In the genomic region with DNA sequence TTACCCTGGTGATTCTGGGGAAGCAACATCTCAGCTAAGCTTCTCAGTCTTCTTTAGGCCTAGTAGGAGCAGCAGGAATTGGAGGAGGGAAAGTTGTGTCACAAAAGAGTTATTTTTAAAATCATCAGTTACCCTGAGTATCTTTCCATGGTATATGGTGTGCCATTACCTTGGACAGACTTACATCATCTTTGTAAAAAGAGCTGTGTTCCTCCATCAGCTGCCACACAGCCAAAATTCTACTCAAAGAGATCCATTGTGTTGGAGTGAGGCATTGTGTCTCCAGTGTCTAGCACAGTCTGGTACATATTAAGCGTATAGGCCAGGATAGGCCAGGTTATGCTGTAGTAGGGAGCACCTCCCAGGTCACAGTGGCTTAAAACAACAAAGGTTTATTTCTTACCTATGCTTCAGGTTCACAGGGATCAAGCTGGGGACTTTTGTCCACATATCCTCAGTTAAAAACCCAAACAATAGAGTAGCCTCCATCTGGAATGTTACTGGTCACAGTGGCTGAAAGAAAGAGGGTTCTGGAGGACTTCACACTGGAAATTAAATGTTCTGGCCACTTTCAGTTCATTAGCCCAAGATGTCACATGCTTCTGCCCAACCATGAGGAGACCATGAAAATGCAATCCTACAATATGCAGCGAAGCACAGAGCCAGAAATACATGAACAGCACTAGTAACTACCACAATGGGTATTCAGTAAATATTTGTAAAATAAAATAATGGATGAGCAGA, we compare ENCODE assay signal across 17 cellular contexts. TPM values are rescaled to one million over a fixed set of nuclear protein-coding genes. Genes with fewer than 3 reads are reported as not detected.
DNase-seq lines count a peak whose midpoint lies in the region; ATAC-seq lines count a peak whose summit lies in the region.
"Had no signal": no experiment of that assay in that cellular context is flagged by ENCODE, and none has a peak within 500 bp of the region (broad histone marks: within the 10 kb centered on the region; RNA-seq: fewer than 3 reads in every experiment).

No MANE protein-coding gene starts in this region.

- no peak overlapping the region for H3K4me3 Mint-ChIP-seq in activated T-cell treated with anti-CD3 and anti-CD28 coated beads, Interleukin-2, amount 50 U/mL, for 4 hours
- H3K4me3 Mint-ChIP-seq: CD4-positive, alpha-beta memory T cell had no signal

- H3K27me3 Mint-ChIP-seq in activated T-cell treated with anti-CD3 and anti-CD28 coated beads, Interleukin-2, amount 50 U/mL, for 4 hours (ENCODE audit: low read depth): no peaks in the 10 kb centered on the region
- H3K27me3 Mint-ChIP-seq: CD4-positive, alpha-beta memory T cell had no signal

- peak; percentile 82 for DNase-seq in DMS79 (lab: John Stamatoyannopoulos, UW)
- peak; percentile 79 for DNase-seq in midbrain (lab: John Stamatoyannopoulos, UW)
- DNase-seq in putamen (ENCODE audit: low spot score): peak; percentile 83
- no peak for DNase-seq in activated CD4-positive, alpha-beta T cell treated with anti-CD3 and anti-CD28 coated beads, Interleukin-2, amount 50 U/mL, for 4 hours
- DNase-seq in activated naive CD4-positive, alpha-beta T cell (lab: John Stamatoyannopoulos, UW): no peak
- no peak for DNase-seq in activated T-cell treated with anti-CD3 and anti-CD28 coated beads, Interleukin-2, amount 50 U/mL, for 4 hours
- DNase-seq: Calu3; CD4-positive, alpha-beta memory T cell; KBM-7; MV-4-11; NCI-H1694 treated with DMSO at 0.1 percent for 48 hours; NCI-H524 treated with DMSO at 0.1 percent for 48 hours; SIG-M5 had no signal

- H3K4me1 Mint-ChIP-seq in activated T-cell treated with anti-CD3 and anti-CD28 coated beads, Interleukin-2, amount 50 U/mL, for 4 hours (ENCODE audit: low read depth): no peaks in the 10 kb centered on the region
- H3K4me1 Mint-ChIP-seq: CD4-positive, alpha-beta memory T cell had no signal

- peak overlapping the region; percentile 95 for H3K27ac ChIP-seq in cingulate gyrus (ENCODE audit: low read depth, low read length)
- H3K27ac ChIP-seq: A549, BLaER1 had no signal

- peaks cover 10% of the 10 kb centered on the region for H3K9me3 Mint-ChIP-seq in activated T-cell treated with anti-CD3 and anti-CD28 coated beads, Interleukin-2, amount 50 U/mL, for 4 hours

- H3K36me3 Mint-ChIP-seq in activated T-cell treated with anti-CD3 and anti-CD28 coated beads, Interleukin-2, amount 50 U/mL, for 4 hours (ENCODE audit: insufficient read depth): peaks cover 21% of the 10 kb centered on the region

- no peak for ATAC-seq in GM18861 (IDR thresholded peaks at IDR 0.05; ENCODE audit: unreplicated experiment)
- no peak for ATAC-seq in activated T-cell treated with anti-CD3 and anti-CD28 coated beads, Interleukin-2, amount 50 U/mL, for 4 hours
- ATAC-seq: A549 had no signal

RNA-seq across cellular contexts. Expression of a gene that starts 9.9 kb away (rescaled TPM):
- total RNA-seq in activated T-cell treated with anti-CD3 and anti-CD28 coated beads, Interleukin-2, amount 50 U/mL, for 4 hours: under 1 TPM; 0.30 to 0.55 (median 0.30) TPM

RNA-seq across cellular contexts. Expression of a gene that starts 57.4 kb away (rescaled TPM):
- 10 to 100 TPM; 19.8 to 20.6 (median 20.1) TPM for total RNA-seq in activated T-cell treated with anti-CD3 and anti-CD28 coated beads, Interleukin-2, amount 50 U/mL, for 4 hours

Comparison
In these comparisons a context has a peak if more than half of its experiments do, and no peak if none do; other contexts are left out.
1. DNase-seq: peak in DMS79 (single experiment), midbrain (single experiment) and putamen (single experiment); none in activated CD4-positive, alpha-beta T cell treated with anti-CD3 and anti-CD28 coated beads, Interleukin-2, amount 50 U/mL, for 4 hours (0 of 2), activated naive CD4-positive, alpha-beta T cell (0 of 4) and activated T-cell treated with anti-CD3 and anti-CD28 coated beads, Interleukin-2, amount 50 U/mL, for 4 hours (single experiment).